ENCODE assay signal across 2 cellular contexts in genomic region chr5:176748073-176748966, GRCh38.
TF ChIP-seq lines count a peak whose summit lies in the region.

No MANE protein-coding gene starts in this region.

TF ChIP-seq in SK-N-SH, 30 proteins besides CTCF, POLR2A, EP300 and RAD21 (continued from another document):
- TF ChIP-seq ZBTB33 (IDR thresholded peaks at IDR 0.05; ENCODE audit: borderline replicate concordance, low read depth) (no peak), FOXM1 (IDR thresholded peaks at IDR 0.05; ENCODE audit: low read depth) (no peak)
- TF ChIP-seq, protein P1, sequence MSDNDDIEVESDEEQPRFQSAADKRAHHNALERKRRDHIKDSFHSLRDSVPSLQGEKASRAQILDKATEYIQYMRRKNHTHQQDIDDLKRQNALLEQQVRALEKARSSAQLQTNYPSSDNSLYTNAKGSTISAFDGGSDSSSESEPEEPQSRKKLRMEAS (IDR thresholded peaks at IDR 0.05; ENCODE audit: low read depth): no peak

TF ChIP-seq in H1, 55 proteins besides CTCF, POLR2A, EP300 and RAD21 (continued from another document):
- TF ChIP-seq, protein P2, sequence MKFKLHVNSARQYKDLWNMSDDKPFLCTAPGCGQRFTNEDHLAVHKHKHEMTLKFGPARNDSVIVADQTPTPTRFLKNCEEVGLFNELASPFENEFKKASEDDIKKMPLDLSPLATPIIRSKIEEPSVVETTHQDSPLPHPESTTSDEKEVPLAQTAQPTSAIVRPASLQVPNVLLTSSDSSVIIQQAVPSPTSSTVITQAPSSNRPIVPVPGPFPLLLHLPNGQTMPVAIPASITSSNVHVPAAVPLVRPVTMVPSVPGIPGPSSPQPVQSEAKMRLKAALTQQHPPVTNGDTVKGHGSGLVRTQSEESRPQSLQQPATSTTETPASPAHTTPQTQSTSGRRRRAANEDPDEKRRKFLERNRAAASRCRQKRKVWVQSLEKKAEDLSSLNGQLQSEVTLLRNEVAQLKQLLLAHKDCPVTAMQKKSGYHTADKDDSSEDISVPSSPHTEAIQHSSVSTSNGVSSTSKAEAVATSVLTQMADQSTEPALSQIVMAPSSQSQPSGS (IDR thresholded peaks at IDR 0.05; ENCODE audit: low read length): no peak
- no peak for TF ChIP-seq GABPA (IDR thresholded peaks at IDR 0.05; ENCODE audit: borderline replicate concordance, insufficient read depth, low read length)
- TF ChIP-seq TAF1 (IDR thresholded peaks at IDR 0.05; ENCODE audit: low read depth, low read length): no peak
- no peak for TF ChIP-seq TAF7 (optimal IDR thresholded peaks at IDR 0.05; ENCODE audit: borderline replicate concordance, low read depth, low read length)
- no peak for TF ChIP-seq ATF3 (IDR thresholded peaks at IDR 0.05; ENCODE audit: insufficient read depth, low read depth, low read length)
- TF ChIP-seq, protein P1 (IDR thresholded peaks at IDR 0.05): no peak
- TF ChIP-seq KDM4A (IDR thresholded peaks at IDR 0.05; ENCODE audit: low read depth, low read length, severe bottlenecking): no peak
- TF ChIP-seq SP4 (IDR thresholded peaks at IDR 0.05; ENCODE audit: low read length): no peak
- TF ChIP-seq RXRA (IDR thresholded peaks at IDR 0.05; ENCODE audit: insufficient read depth, low read depth, low read length): no peak
TF ChIP-seq in H1: peak in this region for 0.
